In the genomic region with DNA sequence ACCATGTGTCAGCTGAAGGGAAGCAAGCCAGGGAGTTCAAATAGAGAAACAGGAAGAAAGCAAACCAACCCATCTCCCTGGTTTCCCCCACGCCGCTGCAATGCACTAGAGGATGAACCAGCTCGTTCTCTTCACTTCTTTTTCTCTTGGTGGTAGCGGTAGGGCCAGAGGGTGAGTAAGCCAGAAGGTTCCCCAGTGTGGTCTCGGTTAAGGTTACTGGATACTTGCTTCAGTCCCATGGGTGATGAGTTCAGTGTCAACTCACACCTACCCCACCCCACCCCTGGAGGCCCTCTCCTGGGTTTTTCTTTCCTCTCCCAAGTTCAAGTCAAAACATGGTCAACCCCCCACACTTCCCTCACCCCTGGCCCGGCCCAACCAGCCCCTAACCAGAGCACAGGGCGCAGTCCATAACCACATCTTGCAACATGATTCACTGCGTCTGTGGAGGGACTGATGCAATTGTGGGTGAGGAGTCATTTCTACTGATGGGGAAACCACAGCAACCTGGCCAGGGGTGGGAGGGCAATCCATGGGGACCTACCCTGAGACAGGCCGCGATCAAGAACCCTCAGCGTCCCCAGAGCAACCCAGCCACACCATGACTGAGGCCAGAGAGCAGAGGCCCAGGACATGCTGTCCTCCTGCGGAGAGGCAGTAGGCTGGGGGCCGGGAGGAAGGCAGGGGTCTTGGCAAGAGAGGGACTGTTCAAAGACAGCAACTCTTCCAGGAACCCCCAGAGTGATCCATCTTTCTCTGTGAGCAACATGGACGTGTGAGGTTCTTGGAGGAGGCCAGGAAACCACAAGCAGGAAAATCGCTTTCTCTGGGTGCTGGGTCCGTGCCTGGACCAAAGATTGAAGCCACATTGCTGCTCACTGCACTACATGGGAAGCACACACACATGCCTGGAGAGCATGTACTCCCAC, we compare ENCODE assay signal across 8 cellular contexts.
DNase-seq lines count a peak whose midpoint lies in the region; ATAC-seq, FAIRE-seq and TF ChIP-seq lines count a peak whose summit lies in the region.

No MANE protein-coding gene starts in this region.

- no peak overlapping the region for H2AK5ac ChIP-seq in trophoblast cell (ENCODE audit: low read length)

- H4K20me1 ChIP-seq in astrocyte (ENCODE audit: insufficient read depth, low read length) (peaks cover 8% of the 10 kb centered on the region), OCI-LY7 (ENCODE audit: insufficient read depth, low read length) (no peaks in the 10 kb centered on the region)

- ATAC-seq in GM18870 (IDR thresholded peaks at IDR 0.05; ENCODE audit: unreplicated experiment) (peak; percentile 67), HG02943 (IDR thresholded peaks at IDR 0.05; ENCODE audit: low read depth, unreplicated experiment) (peak; percentile 68)

- H4K8ac ChIP-seq in trophoblast cell (ENCODE audit: low read depth, low read length), result no peak overlapping the region

- intact Hi-C loops in OCI-LY7 (cut with micrococcal nuclease; ENCODE audit: unreplicated experiment), result loop anchor here (5.0 kb wide), 1 partner anchor 1009 kb away; no protein-coding TSS in a partner anchor

- H3K23ac ChIP-seq in trophoblast cell (ENCODE audit: low read length), result no peak overlapping the region

- H3K9ac ChIP-seq in astrocyte (ENCODE audit: low read length) (no peak overlapping the region), trophoblast cell (ENCODE audit: low read length) (no peak overlapping the region)

- H3K4me2 ChIP-seq in astrocyte (ENCODE audit: low read length), result peak overlapping the region; percentile 61
- H3K4me2 ChIP-seq in trophoblast cell (ENCODE audit: low read length), result no peak overlapping the region
- H3K4me2 ChIP-seq in OCI-LY7 (ENCODE audit: low read length), result no peak overlapping the region

- H2BK120ac ChIP-seq in trophoblast cell (ENCODE audit: insufficient read depth, low read length, poor library complexity), result no peak overlapping the region

- H3K9me3 ChIP-seq in astrocyte (ENCODE audit: insufficient read depth, low read depth, low read length) (peaks cover 5% of the 10 kb centered on the region), trophoblast cell (ENCODE audit: insufficient read depth, low read depth, low read length) (no peaks in the 10 kb centered on the region), OCI-LY7 (ENCODE audit: low read length) (no peaks in the 10 kb centered on the region)

- TF ChIP-seq POLR2A in erythroblast (IDR thresholded peaks at IDR 0.05; ENCODE audit: low read length), result no peak

- DNase-seq in RWPE1 (ENCODE audit: low spot score) (peak; percentile 40), astrocyte (ENCODE audit: low read depth) (peak; percentile 96), trophoblast cell (peak; percentile 75), erythroblast (lab: John Stamatoyannopoulos, UW) (no peak), OCI-LY7 (ENCODE audit: low spot score) (no peak), A172 (ENCODE audit: low spot score) (no peak)

- H3K9me2 ChIP-seq in OCI-LY7 (ENCODE audit: insufficient read depth, low read length), result no peaks in the 10 kb centered on the region

- peaks cover 69% of the 10 kb centered on the region for H3K27me3 Mint-ChIP-seq in astrocyte (ENCODE audit: low read depth, unreplicated experiment)

- H3K18ac ChIP-seq in trophoblast cell (ENCODE audit: low read length), result no peak overlapping the region

- no peak overlapping the region for H3K14ac ChIP-seq in trophoblast cell (ENCODE audit: low read length)

- no peaks in the 10 kb centered on the region for H3K79me1 ChIP-seq in trophoblast cell (ENCODE audit: low read length)

- BruUV-seq in OCI-LY7 (replicated peaks; lab: Mats Ljungman, UMichigan), result no TSS peak

- H3K4me1 Mint-ChIP-seq in astrocyte (ENCODE audit: low read depth, unreplicated experiment), result peaks cover 18% of the 10 kb centered on the region

- H3K4me1 ChIP-seq in astrocyte (ENCODE audit: insufficient read depth, low read length) (peaks cover 21% of the 10 kb centered on the region), trophoblast cell (ENCODE audit: control insufficient read depth in 1 of 2, insufficient read depth in 2 of 2, low read length in 2 of 2) (no peaks in the 10 kb centered on the region), OCI-LY7 (ENCODE audit: insufficient read depth, low read length, poor library complexity, severe bottlenecking) (peaks cover 19% of the 10 kb centered on the region)

- peak overlapping the region; percentile 30 for H3K4me3 Mint-ChIP-seq in astrocyte (ENCODE audit: unreplicated experiment)

- H3K27me3 ChIP-seq in astrocyte (ENCODE audit: insufficient read depth, low read length), result peaks cover 45% of the 10 kb centered on the region
- no peaks in the 10 kb centered on the region for H3K27me3 ChIP-seq in trophoblast cell (ENCODE audit: insufficient read depth, low read length)

- POLR2A ChIA-PET in RWPE1 (lab: Yijun Ruan, JAX; ENCODE audit: low non-redundant PET) (no interaction called here), OCI-LY7 (lab: Charles Lee) (interaction anchor here (1.0 to 1.1 kb wide), 2 partner anchors 9 to 18 kb away, joined by 3 read pairs; no protein-coding TSS in a partner anchor)

- H2BK5ac ChIP-seq in trophoblast cell (ENCODE audit: low read depth, low read length, poor library complexity), result no peak overlapping the region

- no peak overlapping the region for H4K12ac ChIP-seq in trophoblast cell (ENCODE audit: low read depth, low read length)

- H3K79me2 ChIP-seq in astrocyte (ENCODE audit: insufficient read depth, low read length) (no peaks in the 10 kb centered on the region), trophoblast cell (ENCODE audit: control insufficient read depth, insufficient read depth, low read length, poor library complexity) (no peaks in the 10 kb centered on the region), OCI-LY7 (ENCODE audit: insufficient read depth, low read depth, low read length) (no peaks in the 10 kb centered on the region)

- H3K27ac Mint-ChIP-seq in astrocyte (ENCODE audit: unreplicated experiment), result peak overlapping the region; percentile 31

- H3K36me3 Mint-ChIP-seq in astrocyte (ENCODE audit: low read depth, unreplicated experiment), result peaks cover 5% of the 10 kb centered on the region

- no CpG with 5 or more reads among the region's 16 CpGs for WGBS in trophoblast cell (ENCODE audit: extremely low coverage, insufficient coverage, insufficient read length)

- no peak overlapping the region for H4K91ac ChIP-seq in trophoblast cell (ENCODE audit: low read depth, low read length)

- TF ChIP-seq CTCF in RWPE1 (conservative IDR thresholded peaks at IDR 0.05; ENCODE audit: low read depth) (no peak), astrocyte (IDR thresholded peaks at IDR 0.05; ENCODE audit: insufficient read depth, low read depth, low read length) (no peak), OCI-LY7 (conservative IDR thresholded peaks at IDR 0.05; ENCODE audit: low read length) (no peak)

- no peak overlapping the region for H3K4ac ChIP-seq in trophoblast cell (ENCODE audit: low read depth, low read length)

- no peak overlapping the region for H2BK12ac ChIP-seq in trophoblast cell (ENCODE audit: low read length)

- CTCF ChIA-PET in RWPE1 (lab: Yijun Ruan, JAX) (interaction anchor here (0.6 to 1.9 kb wide), 2 partner anchors 12 to 168 kb away, joined by 3 to 9 read pairs; no protein-coding TSS in a partner anchor), OCI-LY7 (lab: Charles Lee; ENCODE audit: unreplicated experiment) (interaction anchor here (1.0 kb wide), 1 partner anchor 19 kb away, joined by 4 read pairs; no protein-coding TSS in a partner anchor)

- peaks cover 3% of the 10 kb centered on the region for H3K9me3 Mint-ChIP-seq in astrocyte (ENCODE audit: unreplicated experiment)

- FAIRE-seq in astrocyte (lab: Jason Lieb, UNC), result no peak

- H2AFZ ChIP-seq in astrocyte (ENCODE audit: low read depth, low read length) (no peak overlapping the region), trophoblast cell (ENCODE audit: insufficient read depth, low read length, poor library complexity) (no peak overlapping the region), OCI-LY7 (ENCODE audit: low read length) (no peak overlapping the region)

- H3K27ac ChIP-seq in RWPE1, result no peak overlapping the region
- peak overlapping the region; percentile 20 for H3K27ac ChIP-seq in astrocyte (ENCODE audit: low read depth, low read length)
- H3K27ac ChIP-seq in trophoblast cell (ENCODE audit: low read depth, low read length), result no peak overlapping the region
- no peak overlapping the region for H3K27ac ChIP-seq in OCI-LY7 (ENCODE audit: low read depth, low read length, poor library complexity, severe bottlenecking)

- no peaks in the 10 kb centered on the region for H3K36me3 ChIP-seq in astrocyte (ENCODE audit: insufficient read depth, low read length)
- H3K36me3 ChIP-seq in trophoblast cell (ENCODE audit: control insufficient read depth in 1 of 2, insufficient read depth in 2 of 2, low read length in 2 of 2), result no peaks in the 10 kb centered on the region
- no peaks in the 10 kb centered on the region for H3K36me3 ChIP-seq in OCI-LY7 (ENCODE audit: insufficient read depth, low read length)

- H3K4me3 ChIP-seq in astrocyte (ENCODE audit: insufficient read depth, low read depth, low read length) (peak overlapping the region; percentile 5), trophoblast cell (ENCODE audit: low read depth, low read length) (no peak overlapping the region), OCI-LY7 (ENCODE audit: low read depth, low read length, poor library complexity, severe bottlenecking) (no peak overlapping the region)

Comparison
In these comparisons a context has a peak if more than half of its experiments do, and no peak if none do; other contexts are left out.
1. DNase-seq: peak in RWPE1 (single experiment), astrocyte (single experiment) and trophoblast cell (2 of 2); none in erythroblast (0 of 2), OCI-LY7 (single experiment) and A172 (single experiment).